ENCODE assay signal across 16 cellular contexts in the genomic region with DNA sequence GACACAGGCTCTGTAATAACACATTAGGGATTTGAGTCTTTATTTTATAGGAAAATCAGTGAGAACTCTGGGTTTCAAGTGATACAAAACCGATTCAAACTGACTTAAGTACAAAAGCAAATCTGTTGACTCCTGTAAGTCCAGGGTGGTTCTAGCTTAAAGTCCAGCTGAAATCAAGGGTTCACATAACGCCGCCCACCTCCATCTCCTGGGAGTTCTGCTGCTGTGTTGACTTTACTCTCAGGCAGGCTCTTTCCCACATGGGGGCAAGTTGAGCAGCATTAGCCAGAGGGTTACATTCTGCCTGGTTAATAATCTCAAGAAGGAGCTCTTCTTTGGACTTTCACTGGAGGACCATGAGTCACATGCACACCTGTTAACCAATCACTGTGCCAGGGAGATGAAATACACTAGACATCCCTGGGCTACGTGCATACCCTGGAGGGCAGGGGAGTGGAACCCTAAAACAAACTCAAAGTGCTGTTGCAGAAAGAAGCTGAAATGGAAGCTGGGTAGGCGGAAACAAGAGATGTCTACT. TPM values are rescaled to one million over a fixed set of nuclear protein-coding genes. Genes with fewer than 3 reads are reported as not detected.
"Had no signal": no experiment of that assay in that cellular context is flagged by ENCODE, and none has a peak within 500 bp of the region (broad histone marks: within the 10 kb centered on the region; RNA-seq: fewer than 3 reads in every experiment).

No MANE protein-coding gene starts in this region.

- H3K4me1 ChIP-seq: parathyroid adenoma had no signal

- H3K27me3 ChIP-seq: tibial artery had no signal

- H3K9me3 ChIP-seq: tibial artery had no signal

- H3K36me3 ChIP-seq: tibial artery, WERI-Rb-1 had no signal

- H3K27ac ChIP-seq: parathyroid adenoma, tibial artery, WERI-Rb-1 had no signal

- H3K79me2 ChIP-seq: parathyroid adenoma had no signal

- H2AFZ ChIP-seq: parathyroid adenoma had no signal

- H3K4me3 ChIP-seq: lung, tibial artery had no signal

- DNase-seq: activated CD4-positive, alpha-beta memory T cell treated with anti-CD3 and anti-CD28 coated beads for 36 hours; activated effector memory CD4-positive, alpha-beta T cell treated with Interleukin-2 at 50 U/mL for 16 hours; activated T-cell treated with anti-CD3 and anti-CD28 coated beads, Interleukin-2, amount 50 U/mL, for 24 hours; effector memory CD4-positive, alpha-beta T cell; foreskin melanocyte; head of caudate nucleus; immature natural killer cell; naive B cell; stimulated activated CD4-positive, alpha-beta T cell treated with anti-CD3 and anti-CD28 coated beads, Interleukin-15, amount 100 ng/mL, for 24 hours; stimulated activated CD4-positive, alpha-beta T cell treated with anti-CD3 and anti-CD28 coated beads, Interleukin-4, amount 100 ng/mL, for 1 hour; stimulated activated naive CD4-positive, alpha-beta T cell; tibial artery; WERI-Rb-1 had no signal

- H3K9ac ChIP-seq: parathyroid adenoma had no signal

RNA-seq across cellular contexts. Expression of a gene that starts 34.8 kb away (rescaled TPM):
- total RNA-seq: activated CD4-positive, alpha-beta memory T cell treated with anti-CD3 and anti-CD28 coated beads for 36 hours; skeletal muscle tissue had no signal
